Comparison of ENCODE assay signal across 1 cellular context in genomic region chr3:197967337-197967989, GRCh38.
TF ChIP-seq lines count a peak whose summit lies in the region.
"Not testable (repeated sequence)": the region's sequence is repeated elsewhere in the genome, so short reads cannot be mapped to it uniquely, and the experiment has no call there.

No MANE protein-coding gene starts in this region.

TF ChIP-seq in K562, 482 proteins besides CTCF, POLR2A, EP300 and RAD21 (continued from another document):
- TF ChIP-seq ZBTB33 (CRISPR knock-in tag; IDR thresholded peaks at IDR 0.05), result peak; percentile 67
- TF ChIP-seq ZNF280B (CRISPR knock-in tag; IDR thresholded peaks at IDR 0.05), result peak; percentile 75; the same call in 1 of the 2 replicates
- peak; percentile 9; the same call in 1 of the 2 replicates for TF ChIP-seq ATF3 (IDR thresholded peaks at IDR 0.05)
- not testable (repeated sequence) for TF ChIP-seq ATF3 (CRISPR knock-in tag; conservative IDR thresholded peaks at IDR 0.05)
- peak in 1 of 2 experiments; percentile 39; a peak in 1 of 3 replicates for TF ChIP-seq CBX3 (IDR thresholded peaks at IDR 0.05; ENCODE audit: borderline replicate concordance in 1 of 2, low read length in 2 of 2)
- peak in 1 of 2 experiments; percentile 56; a peak in 1 of 4 replicates for TF ChIP-seq TRIM24 (IDR thresholded peaks at IDR 0.05)
- 0 out of 2 replicates have a peak, but pooled peaks have one; percentile 44 for TF ChIP-seq ZEB2 (IDR thresholded peaks at IDR 0.05)
